8 cellular contexts compared by ENCODE assay signal in the genomic region with DNA sequence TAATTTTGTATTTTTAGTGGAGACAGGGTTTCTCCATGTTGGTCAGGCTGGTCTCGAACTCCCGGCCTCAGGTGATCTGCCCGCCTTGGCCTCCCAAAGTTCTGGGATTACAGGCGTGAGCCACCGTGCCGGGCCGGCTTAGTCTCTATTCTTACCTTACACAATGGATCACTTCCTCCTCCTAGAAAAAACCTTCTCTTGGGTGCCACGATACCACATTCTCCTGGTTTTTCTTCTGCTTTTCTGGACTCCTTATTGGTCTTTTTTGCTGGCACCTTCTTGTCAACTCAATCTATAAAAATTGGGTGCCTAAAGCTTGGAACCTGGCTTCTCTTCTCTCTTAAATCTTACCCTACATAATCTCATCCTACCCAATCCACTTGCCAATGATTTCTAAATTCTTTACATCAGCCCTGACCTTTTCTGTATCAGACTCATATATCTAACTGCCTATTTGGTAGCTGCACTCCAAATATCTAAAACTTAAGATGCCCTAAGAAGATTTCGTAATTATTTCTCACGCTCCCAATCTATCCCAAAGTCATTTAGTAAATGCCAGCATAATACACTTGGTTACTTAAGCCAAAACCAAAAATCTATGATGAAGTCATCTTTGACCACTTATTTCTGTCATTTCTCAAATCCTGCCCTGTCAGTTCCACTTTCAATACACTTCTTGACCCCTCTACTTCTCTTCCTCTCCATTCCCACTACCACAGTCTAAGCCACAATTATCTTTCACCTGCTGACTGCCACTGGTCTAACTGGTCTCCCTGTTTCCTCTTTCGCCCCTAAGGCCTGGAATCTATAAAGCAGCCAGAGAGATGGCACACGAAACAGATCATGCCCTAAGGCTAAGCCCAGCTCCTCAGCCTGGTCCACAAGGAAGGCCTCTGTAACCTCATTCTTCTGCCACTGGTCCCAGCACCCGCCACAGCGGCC. TPM values are rescaled to one million over a fixed set of nuclear protein-coding genes. Genes with fewer than 3 reads are reported as not detected.
A peak's percentile ranks its signal among the peaks of the same experiment; 100 is the strongest.
DNase-seq lines count a peak whose midpoint lies in the region; TF ChIP-seq lines count a peak whose summit lies in the region.

No MANE protein-coding gene starts in this region.

- H3K79me1 ChIP-seq in neuronal stem cell (ENCODE audit: low read depth, low read length), result no peaks in the 10 kb centered on the region

- peak overlapping the region; percentile 89 for H3K4me2 ChIP-seq in MM.1S (ENCODE audit: low read depth, low read length)
- peak overlapping the region; percentile 79 for H3K4me2 ChIP-seq in neuronal stem cell (ENCODE audit: insufficient read depth, low read length, poor library complexity, severe bottlenecking)

- peaks cover 45% of the 10 kb centered on the region for H3K79me2 ChIP-seq in MM.1S (ENCODE audit: low read length)

- H2AK5ac ChIP-seq in neuronal stem cell (ENCODE audit: low read depth, low read length), result no peak overlapping the region

- no peak overlapping the region for H4K8ac ChIP-seq in neuronal stem cell (ENCODE audit: low read depth, low read length)

- no peaks in the 10 kb centered on the region for H3K9me3 ChIP-seq in MM.1S (replicated peaks; ENCODE audit: insufficient read depth, low read length)
- H3K9me3 ChIP-seq in neuronal stem cell (replicated peaks in 1 of 2; ENCODE audit: control insufficient read depth in 2 of 2, insufficient read depth in 1 of 2, low read depth in 1 of 2, low read length in 2 of 2), result no peaks in the 10 kb centered on the region

- no peaks in the 10 kb centered on the region for H4K20me1 ChIP-seq in MM.1S (ENCODE audit: insufficient read depth, low read length)

- no peak overlapping the region for H2BK120ac ChIP-seq in neuronal stem cell (ENCODE audit: low read depth, low read length)

- H2BK15ac ChIP-seq in neuronal stem cell (ENCODE audit: low read length), result no peak overlapping the region

- no peak for DNase-seq in activated naive CD4-positive, alpha-beta T cell treated with Interleukin-2 at 50 U/mL for 16 hours
- no peak for DNase-seq in MM.1S
- no peak for DNase-seq in neuronal stem cell (ENCODE audit: low spot score)
- DNase-seq in NCI-H1092 treated with DMSO at 0.1 percent for 48 hours (lab: John Stamatoyannopoulos, UW), result no peak
- no peak for DNase-seq in RKO (ENCODE audit: low spot score)
- no peak for DNase-seq in NCI-H187 (lab: John Stamatoyannopoulos, UW)

- no peak overlapping the region for H2BK12ac ChIP-seq in neuronal stem cell (ENCODE audit: low read length)

- H3K4ac ChIP-seq in neuronal stem cell (ENCODE audit: low read length), result no peak overlapping the region

- H3K4me3 Mint-ChIP-seq in activated naive CD4-positive, alpha-beta T cell treated with anti-CD3 and anti-CD28 coated beads, Interleukin-2, amount 50 U/mL, for 24 hours, result peak overlapping the region; percentile 97
- H3K4me3 Mint-ChIP-seq in dendritic cell treated with granulocyte-macrophage colony-stimulating factor and Interleukin-4, amounts not matched to agents 40 ng/mL and 50 ng/mL, for 4 days, result peak overlapping the region; percentile 90

- no peaks in the 10 kb centered on the region for H3K9me2 ChIP-seq in MM.1S (replicated peaks; ENCODE audit: insufficient read depth, low read length)

- no peak overlapping the region for H3K23ac ChIP-seq in neuronal stem cell (ENCODE audit: low read depth, low read length, poor library complexity)

- H3K27ac Mint-ChIP-seq in activated naive CD4-positive, alpha-beta T cell treated with anti-CD3 and anti-CD28 coated beads, Interleukin-2, amount 50 U/mL, for 24 hours, result peak overlapping the region; percentile 92
- H3K27ac Mint-ChIP-seq in dendritic cell treated with granulocyte-macrophage colony-stimulating factor and Interleukin-4, amounts not matched to agents 40 ng/mL and 50 ng/mL, for 4 days, result peak overlapping the region; percentile 84

- H3K36me3 ChIP-seq in MM.1S (replicated peaks; ENCODE audit: insufficient read depth, low read length) (no peaks in the 10 kb centered on the region), neuronal stem cell (replicated peaks in 1 of 2; ENCODE audit: control insufficient read depth in 2 of 2, insufficient read depth in 2 of 2, low read length in 2 of 2) (peaks cover 34 to 65% of the 10 kb centered on the region in 2 donors)

- intact Hi-C loops in dendritic cell treated with granulocyte-macrophage colony-stimulating factor and Interleukin-4, amounts not matched to agents 40 ng/mL and 50 ng/mL, for 4 days (cut with micrococcal nuclease), result no loop called here

- WGBS in neuronal stem cell (ENCODE audit: extremely low coverage in 2 of 2, insufficient read length in 2 of 2, insufficient replicate concordance in 1 of 2), 2 donors, result no CpG with 5 or more reads among the region's 14 CpGs

- H3K27me3 Mint-ChIP-seq in activated naive CD4-positive, alpha-beta T cell treated with anti-CD3 and anti-CD28 coated beads, Interleukin-2, amount 50 U/mL, for 24 hours, result no peaks in the 10 kb centered on the region
- H3K27me3 Mint-ChIP-seq in dendritic cell treated with granulocyte-macrophage colony-stimulating factor and Interleukin-4, amounts not matched to agents 40 ng/mL and 50 ng/mL, for 4 days, result no peaks in the 10 kb centered on the region

- no peak overlapping the region for H3K14ac ChIP-seq in neuronal stem cell (ENCODE audit: low read length)

- peaks cover 77% of the 10 kb centered on the region for H3K4me1 Mint-ChIP-seq in activated naive CD4-positive, alpha-beta T cell treated with anti-CD3 and anti-CD28 coated beads, Interleukin-2, amount 50 U/mL, for 24 hours
- peaks cover 51% of the 10 kb centered on the region for H3K4me1 Mint-ChIP-seq in dendritic cell treated with granulocyte-macrophage colony-stimulating factor and Interleukin-4, amounts not matched to agents 40 ng/mL and 50 ng/mL, for 4 days (ENCODE audit: low read depth)

- H3K4me1 ChIP-seq in MM.1S (ENCODE audit: low read length) (peaks cover 11% of the 10 kb centered on the region; the same call in 1 of the 2 replicates), neuronal stem cell (ENCODE audit: control insufficient read depth in 2 of 2, insufficient read depth in 1 of 2, low read depth in 1 of 2, low read length in 2 of 2) (peaks cover 5 to 11% of the 10 kb centered on the region in 2 donors)

- H2BK5ac ChIP-seq in neuronal stem cell (ENCODE audit: low read length), result no peak overlapping the region

- H3K27me3 ChIP-seq in MM.1S (replicated peaks; ENCODE audit: insufficient read depth, low read length) (no peaks in the 10 kb centered on the region), neuronal stem cell (ENCODE audit: control insufficient read depth in 3 of 3, insufficient read depth in 3 of 3, low read depth in 1 of 3, low read length in 3 of 3) (no peaks in the 10 kb centered on the region)

- peak overlapping the region; percentile 86 for H3K27ac ChIP-seq in MM.1S (ENCODE audit: low read length)
- no peak overlapping the region for H3K27ac ChIP-seq in neuronal stem cell (replicated peaks; ENCODE audit: low read length)

- peaks cover 18% of the 10 kb centered on the region for H3K36me3 Mint-ChIP-seq in activated naive CD4-positive, alpha-beta T cell treated with anti-CD3 and anti-CD28 coated beads, Interleukin-2, amount 50 U/mL, for 24 hours
- H3K36me3 Mint-ChIP-seq in dendritic cell treated with granulocyte-macrophage colony-stimulating factor and Interleukin-4, amounts not matched to agents 40 ng/mL and 50 ng/mL, for 4 days (ENCODE audit: low read depth), result peaks cover 76% of the 10 kb centered on the region

- peak overlapping the region; percentile 38 for H2AFZ ChIP-seq in MM.1S (ENCODE audit: low read length)
- H2AFZ ChIP-seq in neuronal stem cell (ENCODE audit: low read length), result peak overlapping the region; percentile 95

- no peaks in the 10 kb centered on the region for H3K9me3 Mint-ChIP-seq in activated naive CD4-positive, alpha-beta T cell treated with anti-CD3 and anti-CD28 coated beads, Interleukin-2, amount 50 U/mL, for 24 hours
- H3K9me3 Mint-ChIP-seq in dendritic cell treated with granulocyte-macrophage colony-stimulating factor and Interleukin-4, amounts not matched to agents 40 ng/mL and 50 ng/mL, for 4 days, result no peaks in the 10 kb centered on the region

- no peak overlapping the region for H3K18ac ChIP-seq in neuronal stem cell (ENCODE audit: low read length)

- H3K4me3 ChIP-seq in MM.1S (ENCODE audit: low read length) (peak overlapping the region; percentile 79), neuronal stem cell (ENCODE audit: low read length in 2 of 2) (peak overlapping the region; percentile 90 to 95)

- peaks cover 7% of the 10 kb centered on the region for H3F3A ChIP-seq in MM.1S (ENCODE audit: insufficient read depth, low read length)

- H3K9ac ChIP-seq in MM.1S (ENCODE audit: low read length) (peak overlapping the region; percentile 84), neuronal stem cell (ENCODE audit: low read depth, low read length, poor library complexity) (peak overlapping the region; percentile 95)

- no peak for TF ChIP-seq CTCF in MM.1S (IDR thresholded peaks at IDR 0.05; ENCODE audit: low read length)

- H4K91ac ChIP-seq in neuronal stem cell (ENCODE audit: low read depth, low read length, poor library complexity), result no peak overlapping the region

RNA-seq across cellular contexts. Expression of a gene that starts 43.2 kb away (rescaled TPM):
- 34.2 TPM for polyA plus RNA-seq in neuronal stem cell (2013, experiment 1 of 2)
- polyA plus RNA-seq in neuronal stem cell (2013, experiment 2 of 2), result 32.1 TPM

RNA-seq across cellular contexts. Expression of a gene that starts 54.9 kb away (rescaled TPM):
- 0.20 TPM for polyA plus RNA-seq in neuronal stem cell (2013, experiment 1 of 2)
- 0.19 TPM for polyA plus RNA-seq in neuronal stem cell (2013, experiment 2 of 2)
